ENCODE assay signal across 8 cellular contexts in genomic region chr1:46532498-46533178, GRCh38. TPM values are rescaled to one million over a fixed set of nuclear protein-coding genes. Genes with fewer than 3 reads are reported as not detected.
DNase-seq lines count a peak whose midpoint lies in the region; ATAC-seq and TF ChIP-seq lines count a peak whose summit lies in the region.

No MANE protein-coding gene starts in this region.

- ATAC-seq in GM19395 (IDR thresholded peaks at IDR 0.05; ENCODE audit: unreplicated experiment), result no peak

- H3K9me3 ChIP-seq in BLaER1 treated with 17β-estradiol and CSF1 and Interleukin-3, amounts not matched to agents 10 nM and 100 nM (replicated peaks in 1 of 11), result peaks cover 0 to 11% (median 4%) of the 10 kb centered on the region in 11 experiments; a peak in 8 of 22 replicates
- H3K9me3 ChIP-seq in GM23248 (ENCODE audit: low read depth) (no peaks in the 10 kb centered on the region), transverse colon (no peaks in the 10 kb centered on the region)

- H3K9ac ChIP-seq in BLaER1 treated with 17β-estradiol and CSF1 and Interleukin-3, amounts not matched to agents 10 nM and 100 nM, result peak overlapping the region; percentile 43 to 73 (median 68)
- H3K9ac ChIP-seq in GM23248, result peak overlapping the region; percentile 63; the same call in 1 of the 2 replicates

- TF ChIP-seq EP300 in transverse colon (IDR thresholded peaks at IDR 0.05; ENCODE audit: low read depth), result no peak

- intact Hi-C loops in posterior vena cava (cut with DNase I) (loop anchor here (5.0 kb wide), 3 partner anchors 85 to 190 kb away; partner anchors contain the start of gene EFCAB14 (in 1 of the 2)), transverse colon (cut with DNase I; ENCODE audit: low total_unique reads) (loop anchor here (5.0 kb wide), 1 partner anchor 195 kb away; no protein-coding TSS in a partner anchor)

- DNase-seq in GM23248 (peak; percentile 79), RPMI8226 (peak; percentile 77), glomerular visceral epithelial cell (ENCODE audit: extremely low spot score) (peak; percentile 38), posterior vena cava (ENCODE audit: low spot score) (peak; percentile 94), transverse colon (peak; percentile 63)
- DNase-seq in activated naive CD4-positive, alpha-beta T cell treated with Interleukin-2 at 50 U/mL for 16 hours, result peak; percentile 75

- H3K36me3 ChIP-seq in BLaER1 treated with 17β-estradiol and CSF1 and Interleukin-3, amounts not matched to agents 10 nM and 100 nM, result no peaks in the 10 kb centered on the region
- H3K36me3 ChIP-seq in GM23248 (ENCODE audit: low read depth) (no peaks in the 10 kb centered on the region), transverse colon (no peaks in the 10 kb centered on the region)

- no peaks in the 10 kb centered on the region for H3K79me2 ChIP-seq in GM23248 (ENCODE audit: insufficient read depth)

- peaks cover 45 to 85% (median 73%) of the 10 kb centered on the region in 11 experiments for H3K27me3 ChIP-seq in BLaER1 treated with 17β-estradiol and CSF1 and Interleukin-3, amounts not matched to agents 10 nM and 100 nM
- H3K27me3 ChIP-seq in GM23248 (replicated peaks; ENCODE audit: insufficient read depth), result peaks cover 19% of the 10 kb centered on the region
- peaks cover 55% of the 10 kb centered on the region for H3K27me3 ChIP-seq in transverse colon

- TF ChIP-seq POLR2A in transverse colon (IDR thresholded peaks at IDR 0.05), result no peak

- peaks cover 0 to 25% (median 5%) of the 10 kb centered on the region in 11 experiments; a peak in 7 of 22 replicates for H4K20me1 ChIP-seq in BLaER1 treated with 17β-estradiol and CSF1 and Interleukin-3, amounts not matched to agents 10 nM and 100 nM
- H4K20me1 ChIP-seq in GM23248 (ENCODE audit: insufficient read depth), result no peaks in the 10 kb centered on the region

- peak overlapping the region in 5 of 11 experiments; percentile 2 to 38 (median 13); a peak in 4 of 22 replicates for H3K27ac ChIP-seq in BLaER1 treated with 17β-estradiol and CSF1 and Interleukin-3, amounts not matched to agents 10 nM and 100 nM
- H3K27ac ChIP-seq in GM23248 (no peak overlapping the region), transverse colon (peak overlapping the region in 3 of 4 donors; percentile 59 to 72 (median 68))

- H2AFZ ChIP-seq in GM23248, result no peak overlapping the region; the same call in 1 of the 2 replicates

- peak overlapping the region; percentile 79 to 91 (median 86) for H3K4me2 ChIP-seq in BLaER1 treated with 17β-estradiol and CSF1 and Interleukin-3, amounts not matched to agents 10 nM and 100 nM
- H3K4me2 ChIP-seq in GM23248 (ENCODE audit: unreplicated experiment), result no peak overlapping the region

- H3K9me2 ChIP-seq in GM23248 (ENCODE audit: insufficient read depth), result no peaks in the 10 kb centered on the region

- peak overlapping the region; percentile 47 to 67 (median 54) for H3K4me3 ChIP-seq in BLaER1 treated with 17β-estradiol and CSF1 and Interleukin-3, amounts not matched to agents 10 nM and 100 nM
- peak overlapping the region; percentile 61 for H3K4me3 ChIP-seq in GM23248
- peak overlapping the region in 3 of 4 donors; percentile 32 to 47 (median 34) for H3K4me3 ChIP-seq in transverse colon

- in situ Hi-C loops in GM23248 (cut with MboI), result no loop called here
- in situ Hi-C loops in transverse colon (cut with MboI; ENCODE audit: low pct_ligation_motif_present in 1 of 4, low pct_unique_long_range_greater_than_20kb in 1 of 4, low sequenced_read_pairs in 3 of 4), result loop anchor here in 1 of 4 donors (10.0 kb wide), 1 partner anchor 192 kb away; no protein-coding TSS in a partner anchor

- 4 to 5% methylated on average over 12 to 21 of the region's 31 CpGs for WGBS in GM23248 (ENCODE audit: low coverage in 1 of 2, low lambda C conversion rate in 2 of 2, missing lambda C conversion rate in 2 of 2), 2 experiments
- 0 to 1% methylated on average over 1 to 29 of the region's 31 CpGs for WGBS in transverse colon (ENCODE audit: low coverage in 1 of 2), 2 donors

- TF ChIP-seq CTCF in transverse colon (IDR thresholded peaks at IDR 0.05), result peak; percentile 49 to 64 (median 53)

- 0 out of 2 replicates have a peak, but pooled peaks cover 6% of the 10 kb centered on the region for H3F3A ChIP-seq in GM23248 (ENCODE audit: insufficient read depth)

- peaks cover 0 to 10% (median 6%) of the 10 kb centered on the region in 10 experiments; a peak in 10 of 20 replicates for H3K4me1 ChIP-seq in BLaER1 treated with 17β-estradiol and CSF1 and Interleukin-3, amounts not matched to agents 10 nM and 100 nM
- no peaks in the 10 kb centered on the region for H3K4me1 ChIP-seq in GM23248 (ENCODE audit: insufficient read depth)
- peaks cover 0 to 14% (median 5%) of the 10 kb centered on the region in 4 donors for H3K4me1 ChIP-seq in transverse colon

RNA-seq across cellular contexts. Expression of gene KNCN, which starts 18.8 kb away (rescaled TPM):
- total RNA-seq in GM23248 (2014; rRNA removed; shearing (Covaris generic)), result not detected in 2 replicates
- not detected in 2 replicates for polyA plus RNA-seq in GM23248 (2016; fragmentation: Nextera tagmentation; extraction: Ambion mirVana)
- total RNA-seq in posterior vena cava (not detected), transverse colon (not detected)

RNA-seq across cellular contexts. Expression of gene DMBX1, which starts 43.0 kb away (rescaled TPM):
- total RNA-seq in GM23248 (2014; rRNA removed; shearing (Covaris generic)), result not detected in 2 replicates
- polyA plus RNA-seq in GM23248 (2016; fragmentation: Nextera tagmentation; extraction: Ambion mirVana), result not detected in 2 replicates
- total RNA-seq in posterior vena cava (not detected), transverse colon (not detected)

Comparison
In these comparisons a context has a peak if more than half of its experiments do, and no peak if none do; other contexts are left out.
1. DNase-seq: peak in every context shown above with its lines; median percentile 94 in posterior vena cava; 79 in GM23248; 77 in RPMI8226; 75 in activated naive CD4-positive, alpha-beta T cell treated with Interleukin-2 at 50 U/mL for 16 hours; 63 in transverse colon; 38 in glomerular visceral epithelial cell.